ENCODE assay signal across 30 cellular contexts in genomic region chr11:106694501-106694900, GRCh38.
"Had no signal": no experiment of that assay in that cellular context is flagged by ENCODE, and none has a peak within 500 bp of the region (broad histone marks: within the 10 kb centered on the region; RNA-seq: fewer than 3 reads in every experiment).

No MANE protein-coding gene starts in this region.

- H3K27me3 ChIP-seq: SJCRH30 had no signal

- DNase-seq: Karpas-422, MM.1S, MV-4-11, NCI-H1092, NCI-H1105, NCI-H1417 treated with DMSO at 0.1 percent for 48 hours, NCI-H1436 treated with DMSO at 0.1 percent for 48 hours, NCI-H1694 treated with DMSO at 0.1 percent for 48 hours, NCI-H187 treated with DMSO at 0.1 percent for 48 hours, NCI-H2029, NCI-H2081, NCI-H2171 treated with DMSO at 0.1 percent for 48 hours, NCI-H226, NCI-H446 treated with DMSO at 0.1 percent for 48 hours, NCI-H510A, NCI-H524, NCI-H526, NCI-H69, NCI-H748 treated with DMSO at 0.1 percent for 48 hours, NCI-H82, PC-9, SHP77, SIG-M5, SJCRH30 had no signal

- H3K4me1 ChIP-seq: SJCRH30 had no signal

- H3K36me3 ChIP-seq: SJCRH30 had no signal

- H3K4me2 ChIP-seq: KMS-11, PC-9 had no signal

- ATAC-seq: Panc1, Right ventricle myocardium inferior, SK-N-SH treated with all-trans-retinoic acid at 6 μM for 48 hours had no signal

- H2AFZ ChIP-seq: PC-9 had no signal

- H3K4me3 ChIP-seq: PC-9, SJCRH30, SK-N-MC had no signal

- H3K9ac ChIP-seq: KMS-11 had no signal

- H3K27ac ChIP-seq: KMS-11, PC-9, RWPE1, SJCRH30, SK-N-MC had no signal

- H3K9me3 ChIP-seq: SJCRH30 had no signal
